Comparison of ENCODE assay signal across 8 cellular contexts in genomic region chr17:82205720-82206508, GRCh38. TPM values are rescaled to one million over a fixed set of nuclear protein-coding genes. Genes with fewer than 3 reads are reported as not detected.
DNase-seq lines count a peak whose midpoint lies in the region; ATAC-seq, FAIRE-seq and TF ChIP-seq lines count a peak whose summit lies in the region.

No MANE protein-coding gene starts in this region.

- TF ChIP-seq POLR2A in A549 (IDR thresholded peaks at IDR 0.05; ENCODE audit: low read length) (peak; percentile 81), erythroblast (IDR thresholded peaks at IDR 0.05; ENCODE audit: low read length) (peak; percentile 86)

- H3K27me3 ChIP-seq in PC-3 (ENCODE audit: low read length): no peaks in the 10 kb centered on the region
- no peaks in the 10 kb centered on the region for H3K27me3 ChIP-seq in muscle layer of duodenum (ENCODE audit: low read depth, low read length)

- H3K27me3 Mint-ChIP-seq in activated T-cell treated with anti-CD3 and anti-CD28 coated beads, Interleukin-2, amount 50 U/mL, for 24 hours: no peaks in the 10 kb centered on the region

- DNase-seq in A549 (ENCODE audit: low read depth in 1 of 2, low spot score in 1 of 2): peak; percentile 91 to 94
- peak; percentile 81 for DNase-seq in KG1 (lab: John Stamatoyannopoulos, UW)
- DNase-seq in PC-3: peak; percentile 95
- peak; percentile 87 for DNase-seq in activated T-cell treated with anti-CD3 and anti-CD28 coated beads, Interleukin-2, amount 50 U/mL, for 24 hours
- DNase-seq in erythroblast (lab: John Stamatoyannopoulos, UW): peak; percentile 87 to 90
- peak; percentile 82 for DNase-seq in stimulated activated naive CD8-positive, alpha-beta T cell treated with anti-CD3 and anti-CD28 coated beads, Interleukin-15, Interleukin-2, amounts not matched to agents 100 U/mL and 50 U/mL, for 24 hours

- WGBS in A549 (ENCODE audit: missing lambda C conversion rate): 16% methylated on average over 19 of the region's 21 CpGs

- peak; percentile 91 to 94 for ATAC-seq in A549
- ATAC-seq in GM18867 (IDR thresholded peaks at IDR 0.05; ENCODE audit: unreplicated experiment): peak; percentile 73
- ATAC-seq in PC-3: peak; percentile 70
- ATAC-seq in stimulated activated naive CD8-positive, alpha-beta T cell treated with anti-CD3 and anti-CD28 coated beads, Interleukin-15, Interleukin-2, amounts not matched to agents 100 U/mL and 50 U/mL, for 24 hours: peak; percentile 64

- peaks cover 14% of the 10 kb centered on the region for H3K79me2 ChIP-seq in PC-3 (ENCODE audit: low read length)

- H3K4me1 ChIP-seq in A549: peaks cover 24% of the 10 kb centered on the region
- peaks cover 30% of the 10 kb centered on the region for H3K4me1 ChIP-seq in PC-3 (ENCODE audit: insufficient read depth, low read length)
- peaks cover 4 to 8% of the 10 kb centered on the region in 2 donors for H3K4me1 ChIP-seq in muscle layer of duodenum (ENCODE audit: control insufficient read depth in 1 of 2, insufficient read depth in 2 of 2, low read length in 2 of 2)

- H4K20me1 ChIP-seq in PC-3 (ENCODE audit: low read length): no peaks in the 10 kb centered on the region

- peaks cover 25% of the 10 kb centered on the region for H3K36me3 Mint-ChIP-seq in activated T-cell treated with anti-CD3 and anti-CD28 coated beads, Interleukin-2, amount 50 U/mL, for 24 hours (ENCODE audit: low read depth)

- FAIRE-seq in A549 (lab: Jason Lieb, UNC): peak; percentile 88

- intact Hi-C loops in PC-3 (cut with micrococcal nuclease): loop anchor here (5.0 kb wide), 1 partner anchor 36 kb away; no protein-coding TSS in a partner anchor

- BruUV-seq in PC-3 (replicated peaks; lab: Mats Ljungman, UMichigan): TSS peak; percentile 61

- H3K27ac ChIP-seq in A549: peak overlapping the region; percentile 84 to 86
- H3K27ac ChIP-seq in PC-3 (ENCODE audit: low read length): peak overlapping the region; percentile 90
- peak overlapping the region; percentile 82 for H3K27ac ChIP-seq in muscle layer of duodenum (ENCODE audit: low read length)

- H3K9me2 ChIP-seq in PC-3 (replicated peaks; ENCODE audit: low read length): no peaks in the 10 kb centered on the region

- POLR2A ChIA-PET in A549 (lab: Yijun Ruan, JAX) (interaction anchor here (0.6 to 1.4 kb wide), 12 partner anchors 8 to 175 kb away, joined by 3 to 5 read pairs (median 4); partner anchors contain the start of genes CSNK1D, DCXR, FASN and RAC3), PC-3 (lab: Charles Lee; ENCODE audit: unreplicated experiment) (interaction anchor here (0.6 kb wide), 2 partner anchors 33 to 36 kb away, joined by 4 to 5 read pairs; no protein-coding TSS in a partner anchor)

- H3K36me3 ChIP-seq in PC-3 (ENCODE audit: low read depth, low read length) (no peaks in the 10 kb centered on the region), muscle layer of duodenum (ENCODE audit: control insufficient read depth in 1 of 2, insufficient read depth in 2 of 2, low read length in 2 of 2) (peaks cover 0 to 4% of the 10 kb centered on the region in 2 donors)

- H3K4me2 ChIP-seq in A549: peak overlapping the region; percentile 69
- peak overlapping the region; percentile 76 for H3K4me2 ChIP-seq in PC-3 (ENCODE audit: low read length)

- peaks cover 66% of the 10 kb centered on the region for H3K4me1 Mint-ChIP-seq in activated T-cell treated with anti-CD3 and anti-CD28 coated beads, Interleukin-2, amount 50 U/mL, for 24 hours (ENCODE audit: low read depth)

- H3K9ac ChIP-seq in PC-3 (ENCODE audit: low read length): peak overlapping the region; percentile 65

- H3K4me3 Mint-ChIP-seq in activated T-cell treated with anti-CD3 and anti-CD28 coated beads, Interleukin-2, amount 50 U/mL, for 24 hours: peak overlapping the region; percentile 63

- CTCF ChIA-PET in A549 (lab: Yijun Ruan, JAX) (interaction anchor here (0.6 to 3.8 kb wide), 41 partner anchors 8 to 250 kb away, joined by 3 to 50 read pairs (median 6); partner anchors contain the start of gene SLC16A3), PC-3 (lab: Charles Lee) (interaction anchor here (0.6 to 1.2 kb wide), 7 partner anchors 25 to 204 kb away, joined by 3 to 9 read pairs (median 4); no protein-coding TSS in a partner anchor)

- TF ChIP-seq RAD21 in A549 (conservative IDR thresholded peaks at IDR 0.05 in 1 of 2, IDR thresholded peaks at IDR 0.05 in 1 of 2): peak; percentile 72 to 75

- no peak for TF ChIP-seq EP300 in A549 (IDR thresholded peaks at IDR 0.05)

- H3K9me3 ChIP-seq in A549 (no peaks in the 10 kb centered on the region), PC-3 (ENCODE audit: low read length) (no peaks in the 10 kb centered on the region), muscle layer of duodenum (ENCODE audit: control insufficient read depth in 1 of 2, low read length in 2 of 2) (no peaks in the 10 kb centered on the region)

- no peaks in the 10 kb centered on the region for H3K9me3 Mint-ChIP-seq in activated T-cell treated with anti-CD3 and anti-CD28 coated beads, Interleukin-2, amount 50 U/mL, for 24 hours

- TF ChIP-seq CTCF in A549 (IDR thresholded peaks at IDR 0.05) (peak; percentile 78), PC-3 (conservative IDR thresholded peaks at IDR 0.05; ENCODE audit: low read depth, low read length) (peak; percentile 94)

- H2AFZ ChIP-seq in PC-3 (ENCODE audit: low read length): peak overlapping the region; percentile 54

- peak overlapping the region; percentile 94 for H3K27ac Mint-ChIP-seq in activated T-cell treated with anti-CD3 and anti-CD28 coated beads, Interleukin-2, amount 50 U/mL, for 24 hours

- peaks cover 5% of the 10 kb centered on the region for H3F3A ChIP-seq in PC-3 (ENCODE audit: low read length, unreplicated experiment)

- H3K4me3 ChIP-seq in A549: no peak overlapping the region
- peak overlapping the region; percentile 50 for H3K4me3 ChIP-seq in PC-3 (ENCODE audit: low read length)
- H3K4me3 ChIP-seq in muscle layer of duodenum (ENCODE audit: low read depth in 1 of 2, low read length in 2 of 2): peak overlapping the region in 1 of 2 donors; percentile 4

TF ChIP-seq in A549, 52 proteins besides CTCF, POLR2A, EP300 and RAD21 (continues in another document):
- TF ChIP-seq HES2 (IDR thresholded peaks at IDR 0.05) (no peak), JUN (IDR thresholded peaks at IDR 0.05) (peak in 1 of 2 experiments; percentile 56; a peak in 1 of 5 replicates), JUNB (IDR thresholded peaks at IDR 0.05) (no peak), MAFK (IDR thresholded peaks at IDR 0.05; ENCODE audit: partially characterized antibody) (peak; percentile 95), KDM1A (IDR thresholded peaks at IDR 0.05; ENCODE audit: low read depth) (no peak), ZSCAN20 (CRISPR knock-in tag; IDR thresholded peaks at IDR 0.05) (no peak), POLR2AphosphoS2 (conservative IDR thresholded peaks at IDR 0.05; ENCODE audit: low read length) (no peak), RFX5 (IDR thresholded peaks at IDR 0.05) (no peak), FOSL2 (IDR thresholded peaks at IDR 0.05) (no peak), FOSL2 (CRISPR knock-in tag; IDR thresholded peaks at IDR 0.05) (0 out of 2 replicates have a peak, but pooled peaks have one; percentile 35), SMC3 (IDR thresholded peaks at IDR 0.05) (peak; percentile 85), HOXB5 (CRISPR knock-in tag; IDR thresholded peaks at IDR 0.05) (peak; percentile 78; the same call in 1 of the 2 replicates), NPAS2 (CRISPR knock-in tag; IDR thresholded peaks at IDR 0.05; ENCODE audit: borderline replicate concordance) (no peak), RCOR1 (IDR thresholded peaks at IDR 0.05; ENCODE audit: low read depth, low read length) (no peak), REST (IDR thresholded peaks at IDR 0.05) (no peak)

RNA-seq across cellular contexts. Expression of gene CCDC57, which starts 6.7 kb away (rescaled TPM):
- polyA plus RNA-seq in A549 (2011; rRNA removed): 16.6 and 18.5 TPM in 2 replicates
- 24.3 and 29.0 TPM in 2 replicates for polyA plus RNA-seq in A549 (2012; cell fraction: cytosol; rRNA removed)
- 200 and 241 TPM in 2 replicates for polyA plus RNA-seq in A549 (2012; cell fraction: nucleus; rRNA removed)
- 18.2 to 22.1 TPM (median 18.9 TPM) in 3 replicates for polyA plus RNA-seq in A549 (2017; fragmentation: RNase III; extraction: RNeasy Plus Mini Kit Qiagen cat#74134 plus additional on column Dnase treatment)
- polyA minus RNA-seq in A549 (2011; rRNA and poly(A)+ RNA removed): 22.3 and 26.3 TPM in 2 replicates
- 35.0 and 36.6 TPM in 2 replicates for total RNA-seq in PC-3 (2014; rRNA removed)

RNA-seq across cellular contexts. Expression of gene SLC16A3, which starts 22.9 kb away (rescaled TPM):
- polyA plus RNA-seq in A549 (2011; rRNA removed) (28.6 and 40.0 TPM in 2 replicates), A549 (2017; fragmentation: RNase III; extraction: RNeasy Plus Mini Kit Qiagen cat#74134 plus additional on column Dnase treatment) (77.9 to 97.7 TPM (median 90.9 TPM) in 3 replicates)
- polyA plus RNA-seq in A549 (2012; cell fraction: cytosol; rRNA removed): 53.6 and 113 TPM in 2 replicates
- polyA plus RNA-seq in A549 (2012; cell fraction: nucleus; rRNA removed): 108 and 156 TPM in 2 replicates
- 31.5 TPM in 2 replicates for polyA minus RNA-seq in A549 (2011; rRNA and poly(A)+ RNA removed)
- total RNA-seq in PC-3 (2014; rRNA removed): 286 and 447 TPM in 2 replicates
